7 cellular contexts compared by ENCODE assay signal in the genomic region with DNA sequence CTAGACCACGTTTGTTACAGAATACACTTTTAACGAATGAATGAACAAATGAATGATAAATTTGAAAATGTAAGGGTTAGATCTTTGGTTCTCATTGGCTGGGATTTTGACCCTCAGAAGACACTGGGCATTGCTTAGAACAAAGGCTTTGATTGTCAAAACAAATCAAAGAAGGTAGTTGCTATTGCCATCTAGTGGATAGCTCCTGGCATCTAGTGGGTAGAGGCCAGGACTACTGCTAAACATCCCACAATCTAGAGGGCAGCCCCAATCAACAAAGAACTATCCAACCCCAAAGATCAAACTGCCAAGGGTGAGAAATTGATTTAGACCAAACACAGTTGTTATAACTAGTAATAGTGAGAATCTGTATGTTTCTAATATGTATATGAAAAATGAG.
DNase-seq lines count a peak whose midpoint lies in the region; ATAC-seq and TF ChIP-seq lines count a peak whose summit lies in the region.

No MANE protein-coding gene starts in this region.

- no peak overlapping the region for H3K4me2 ChIP-seq in hepatocyte

- no peak overlapping the region for H3K4me3 Mint-ChIP-seq in activated CD4-positive, alpha-beta T cell treated with anti-CD3 and anti-CD28 coated beads, Interleukin-2, amount 10 ng/mL, durations not matched to agents 7 days and 5 days

- POLR2A ChIA-PET in activated CD4-positive, alpha-beta T cell treated with anti-CD3 and anti-CD28 coated beads, Interleukin-2, amount 10 ng/mL, durations not matched to agents 7 days and 5 days (lab: Charles Lee), result no interaction called here

- TF ChIP-seq POLR2A in heart left ventricle (IDR thresholded peaks at IDR 0.05), result no peak

- no peaks in the 10 kb centered on the region for H3K27me3 ChIP-seq in hepatocyte
- no peaks in the 10 kb centered on the region for H3K27me3 ChIP-seq in heart left ventricle

- CTCF ChIA-PET in activated CD4-positive, alpha-beta T cell treated with anti-CD3 and anti-CD28 coated beads, Interleukin-2, amount 10 ng/mL, durations not matched to agents 7 days and 5 days (lab: Charles Lee), result no interaction called here

- H3K4me1 ChIP-seq in hepatocyte (ENCODE audit: insufficient read depth) (no peaks in the 10 kb centered on the region), heart left ventricle (no peaks in the 10 kb centered on the region)

- 19% methylated on average over 2 of the region's 2 CpGs for WGBS in hepatocyte (ENCODE audit: low lambda C conversion rate, missing lambda C conversion rate)
- 11 to 20% (median 18%) methylated on average over 2 of the region's 2 CpGs for WGBS in heart left ventricle, 4 donors

- DNase-seq in NCI-H2227 treated with DMSO at 0.1 percent for 48 hours (lab: John Stamatoyannopoulos, UW) (peak; percentile 39), hepatocyte (ENCODE audit: low spot score) (no peak), dedifferentiated amniotic fluid mesenchymal stem cell (ENCODE audit: extremely low spot score) (no peak), heart left ventricle (no peak)
- DNase-seq in activated CD4-positive, alpha-beta T cell treated with anti-CD3 and anti-CD28 coated beads, Interleukin-2, amount 10 ng/mL, durations not matched to agents 7 days and 5 days, result no peak

- no peaks in the 10 kb centered on the region for H3K9me3 Mint-ChIP-seq in activated CD4-positive, alpha-beta T cell treated with anti-CD3 and anti-CD28 coated beads, Interleukin-2, amount 10 ng/mL, durations not matched to agents 7 days and 5 days

- ATAC-seq in GM18861 (IDR thresholded peaks at IDR 0.05; ENCODE audit: unreplicated experiment) (peak; percentile 83), HG02623 (IDR thresholded peaks at IDR 0.05; ENCODE audit: unreplicated experiment) (peak; percentile 89), heart left ventricle (no peak)

- H3K4me3 ChIP-seq in hepatocyte, result no peak overlapping the region
- no peak overlapping the region for H3K4me3 ChIP-seq in heart left ventricle

- H3K9me2 ChIP-seq in hepatocyte (replicated peaks; ENCODE audit: insufficient read depth), result no peaks in the 10 kb centered on the region

- H2AFZ ChIP-seq in hepatocyte, result no peak overlapping the region

- H3K27me3 Mint-ChIP-seq in activated CD4-positive, alpha-beta T cell treated with anti-CD3 and anti-CD28 coated beads, Interleukin-2, amount 10 ng/mL, durations not matched to agents 7 days and 5 days, result no peaks in the 10 kb centered on the region

- no peak overlapping the region for H3K27ac Mint-ChIP-seq in activated CD4-positive, alpha-beta T cell treated with anti-CD3 and anti-CD28 coated beads, Interleukin-2, amount 10 ng/mL, durations not matched to agents 7 days and 5 days

- no peaks in the 10 kb centered on the region for H3K36me3 ChIP-seq in hepatocyte (replicated peaks; ENCODE audit: insufficient read depth, low read depth)
- no peaks in the 10 kb centered on the region for H3K36me3 ChIP-seq in heart left ventricle

- H3K9me3 ChIP-seq in hepatocyte (ENCODE audit: low read depth), result no peaks in the 10 kb centered on the region
- H3K9me3 ChIP-seq in heart left ventricle, result no peaks in the 10 kb centered on the region

- H4K20me1 ChIP-seq in hepatocyte (ENCODE audit: insufficient read depth, poor library complexity, severe bottlenecking), result no peaks in the 10 kb centered on the region

- intact Hi-C loops in heart left ventricle (cut with DNase I), result no loop called here

- no peaks in the 10 kb centered on the region for H3K4me1 Mint-ChIP-seq in activated CD4-positive, alpha-beta T cell treated with anti-CD3 and anti-CD28 coated beads, Interleukin-2, amount 10 ng/mL, durations not matched to agents 7 days and 5 days

- TF ChIP-seq CTCF in hepatocyte (IDR thresholded peaks at IDR 0.05; ENCODE audit: poor library complexity) (peak; percentile 32), heart left ventricle (IDR thresholded peaks at IDR 0.05) (peak in 4 of 12 donors; percentile 5 to 36 (median 18))

- H3K36me3 Mint-ChIP-seq in activated CD4-positive, alpha-beta T cell treated with anti-CD3 and anti-CD28 coated beads, Interleukin-2, amount 10 ng/mL, durations not matched to agents 7 days and 5 days (ENCODE audit: low read depth), result no peaks in the 10 kb centered on the region

- no peak overlapping the region for H3K27ac ChIP-seq in hepatocyte
- H3K27ac ChIP-seq in heart left ventricle, result no peak overlapping the region

- H3K79me2 ChIP-seq in hepatocyte, result no peaks in the 10 kb centered on the region

Comparison
In these comparisons a context has a peak if more than half of its experiments do, and no peak if none do; other contexts are left out.
1. ATAC-seq: peak in GM18861 (single experiment) and HG02623 (single experiment); none in heart left ventricle (0 of 4).